In genomic region chr1:231625975-231626534, GRCh38 we compare ENCODE assay signal across 9 cellular contexts. TPM values are rescaled to one million over a fixed set of nuclear protein-coding genes. Genes with fewer than 3 reads are reported as not detected.
DNase-seq lines count a peak whose midpoint lies in the region; ATAC-seq, FAIRE-seq and TF ChIP-seq lines count a peak whose summit lies in the region.
"Had no signal": no experiment of that assay in that cellular context is flagged by ENCODE, and none has a peak within 500 bp of the region (broad histone marks: within the 10 kb centered on the region; RNA-seq: fewer than 3 reads in every experiment).

No MANE protein-coding gene starts in this region.

- H4K20me1 ChIP-seq in GM12878 (ENCODE audit: control insufficient read depth, insufficient read depth) = no peaks in the 10 kb centered on the region

- DNase-seq in A549 (ENCODE audit: low read depth in 1 of 2, low spot score in 1 of 2) = peak in 1 of 2 experiments; percentile 16
- DNase-seq in HFF-Myc (ENCODE audit: extremely low read depth, low read depth) = no peak
- DNase-seq in GM12878 (ENCODE audit: low read depth, low spot score) = no peak
- no peak for DNase-seq in Kasumi-1 (lab: John Stamatoyannopoulos, UW)
- DNase-seq in kidney tubule cell (ENCODE audit: low spot score) = no peak

- H3K9me3 ChIP-seq in A549 (no peaks in the 10 kb centered on the region), GM12878 (replicated peaks; ENCODE audit: control insufficient read depth, insufficient read depth, low read length) (no peaks in the 10 kb centered on the region), mononuclear cell (ENCODE audit: low read depth, low read length) (no peaks in the 10 kb centered on the region)

- no peak overlapping the region for H3K9ac ChIP-seq in GM12878 (ENCODE audit: control insufficient read depth, insufficient read depth, low read length)

- TF ChIP-seq CTCF in A549 (IDR thresholded peaks at IDR 0.05) (no peak), HFF-Myc (IDR thresholded peaks at IDR 0.05; ENCODE audit: low read depth, low read length, missing control alignments) (no peak), GM12878 (IDR thresholded peaks at IDR 0.05 in 2 of 3, conservative IDR thresholded peaks at IDR 0.05 in 1 of 3; ENCODE audit: control insufficient read depth in 2 of 3, extremely low read depth in 1 of 3, insufficient read depth in 1 of 3, low read depth in 3 of 3, low read length in 3 of 3) (no peak)

- TF ChIP-seq POLR2A in A549 (IDR thresholded peaks at IDR 0.05; ENCODE audit: low read length) (no peak), GM12878 (IDR thresholded peaks at IDR 0.05; ENCODE audit: low read depth, low read length) (no peak)

- peak overlapping the region; percentile 18; the same call in 1 of the 2 replicates for H2AFZ ChIP-seq in GM12878 (ENCODE audit: control insufficient read depth, low read depth, low read length)

- peaks cover 2 to 5% of the 10 kb centered on the region in 2 experiments; a peak in 3 of 4 replicates for H3K27me3 ChIP-seq in GM12878 (replicated peaks in 1 of 2; ENCODE audit: control insufficient read depth in 2 of 2, insufficient read depth in 2 of 2, low read length in 1 of 2)
- no peaks in the 10 kb centered on the region for H3K27me3 ChIP-seq in mononuclear cell (ENCODE audit: insufficient read depth, low read length)

- H3K4me1 ChIP-seq in A549 = peaks cover 22% of the 10 kb centered on the region; the same call in 2 of the 3 replicates
- peaks cover 6% of the 10 kb centered on the region; the same call in 1 of the 2 replicates for H3K4me1 ChIP-seq in GM12878 (ENCODE audit: control insufficient read depth, insufficient read depth, low read length)
- peaks cover 36% of the 10 kb centered on the region for H3K4me1 ChIP-seq in mononuclear cell (ENCODE audit: insufficient read depth, low read length)

- H3K27ac ChIP-seq in A549 = peak overlapping the region; percentile 73 to 88; a peak in 5 of 6 replicates
- H3K27ac ChIP-seq in GM12878 (ENCODE audit: control insufficient read depth, insufficient read depth) = no peak overlapping the region

- WGBS in A549 (ENCODE audit: missing lambda C conversion rate) = 23% methylated on average over 6 of the region's 7 CpGs
- WGBS in GM12878 (ENCODE audit: insufficient coverage, insufficient replicate concordance, low lambda C conversion rate, missing lambda C conversion rate) = 28% methylated on average over 6 of the region's 7 CpGs

- no peaks in the 10 kb centered on the region for H3K79me2 ChIP-seq in GM12878 (ENCODE audit: control insufficient read depth, insufficient read depth, low read length)

- SMC1A ChIA-PET in GM12878 (lab: Charles Lee; ENCODE audit: uncharacterized antibody, unreplicated experiment) = no interaction called here

- intact Hi-C loops in GM12878 (cut with micrococcal nuclease; ENCODE audit: unreplicated experiment) = no loop called here

- CTCF ChIA-PET in A549 (lab: Yijun Ruan, JAX) = interaction anchor here (0.6 to 1.2 kb wide), 3 partner anchors 9 to 1591 kb away, joined by 3 to 6 read pairs (median 4); no protein-coding TSS in a partner anchor
- CTCF ChIA-PET in GM12878 (lab: Yijun Ruan, JAX) = no interaction called here

- in situ Hi-C loops in GM12878 (cut with MboI) = no loop called here

- H3K4me2 ChIP-seq in A549 = peak overlapping the region; percentile 97
- peak overlapping the region; percentile 100; the same call in 1 of the 2 replicates for H3K4me2 ChIP-seq in GM12878 (ENCODE audit: control insufficient read depth, insufficient read depth)

- POLR2A ChIA-PET in A549 (lab: Yijun Ruan, JAX) = no interaction called here
- POLR2A ChIA-PET in GM12878 (lab: Charles Lee) = no interaction called here

- no peaks in the 10 kb centered on the region for H3K36me3 ChIP-seq in GM12878 (ENCODE audit: control insufficient read depth in 2 of 2, insufficient read depth in 2 of 2, low read length in 1 of 2)

- peak overlapping the region; percentile 87 for H3K4me3 ChIP-seq in A549
- peak overlapping the region; percentile 63 for H3K4me3 ChIP-seq in HFF-Myc (replicated peaks; ENCODE audit: low read depth, low read length)
- peak overlapping the region; percentile 77 for H3K4me3 ChIP-seq in GM12878
- peak overlapping the region; percentile 83 for H3K4me3 ChIP-seq in mononuclear cell (ENCODE audit: low read length)

- BruUV-seq in GM12878 (replicated peaks; lab: Mats Ljungman, UMichigan) = no TSS peak

- ATAC-seq in A549 = peak; percentile 22 to 24; a peak in 4 of 6 replicates
- no peak; the same call in 1 of the 3 replicates for ATAC-seq in GM12878
- no peak for ATAC-seq in HG02571 (IDR thresholded peaks at IDR 0.05; ENCODE audit: unreplicated experiment)
- ATAC-seq in HG03439 (IDR thresholded peaks at IDR 0.05; ENCODE audit: unreplicated experiment) = no peak

- RAD21 ChIA-PET in GM12878 (lab: Charles Lee; ENCODE audit: unreplicated experiment) = no interaction called here

- FAIRE-seq in A549 (lab: Jason Lieb, UNC) (no peak), GM12878 (lab: Jason Lieb, UNC) (no peak)
- FAIRE-seq: endometrium had no signal

- TF ChIP-seq EP300 in A549 (IDR thresholded peaks at IDR 0.05) (no peak), GM12878 (IDR thresholded peaks at IDR 0.05; ENCODE audit: borderline replicate concordance in 1 of 2, control insufficient read depth in 1 of 2, low read depth in 2 of 2, low read length in 2 of 2) (no peak)

- no peak for TF ChIP-seq RAD21 in A549 (conservative IDR thresholded peaks at IDR 0.05 in 1 of 2, IDR thresholded peaks at IDR 0.05 in 1 of 2)
- no peak for TF ChIP-seq RAD21 in GM12878 (IDR thresholded peaks at IDR 0.05; ENCODE audit: insufficient read depth, low read depth, low read length)

TF ChIP-seq in A549, 52 proteins besides CTCF, POLR2A, EP300 and RAD21:
- no peak for TF ChIP-seq MAFK (IDR thresholded peaks at IDR 0.05; ENCODE audit: partially characterized antibody)
- TF ChIP-seq MAX (IDR thresholded peaks at IDR 0.05) = peak; percentile 18; the same call in 1 of the 2 replicates

TF ChIP-seq in GM12878, 131 proteins besides CTCF, POLR2A, EP300 and RAD21:
- no peak for TF ChIP-seq SUZ12 (IDR thresholded peaks at IDR 0.05; ENCODE audit: unreplicated experiment)
- TF ChIP-seq SREBF1 (IDR thresholded peaks at IDR 0.05; ENCODE audit: low read length) = no peak
- no peak for TF ChIP-seq DPF2 (IDR thresholded peaks at IDR 0.05)
- TF ChIP-seq GATAD2B (conservative IDR thresholded peaks at IDR 0.05; ENCODE audit: low read depth) = no peak
- TF ChIP-seq GABPA (IDR thresholded peaks at IDR 0.05; ENCODE audit: low read depth) = no peak
- no peak for TF ChIP-seq IKZF1 (conservative IDR thresholded peaks at IDR 0.05)
- no peak for TF ChIP-seq SP1 (IDR thresholded peaks at IDR 0.05; ENCODE audit: low read depth, low read length)

RNA-seq across cellular contexts. Expression of gene DISC1, which starts 0.5 kb away (rescaled TPM):
- polyA plus RNA-seq in A549 (2011; rRNA removed) = 0.67 and 0.74 TPM in 2 replicates
- 0.12 and 0.27 TPM in 2 replicates for polyA plus RNA-seq in A549 (2012; cell fraction: cytosol; rRNA removed)
- polyA plus RNA-seq in A549 (2012; cell fraction: nucleus; rRNA removed) = 0.49 and 0.60 TPM in 2 replicates
- polyA plus RNA-seq in A549 (2017; fragmentation: RNase III; extraction: RNeasy Plus Mini Kit Qiagen cat#74134 plus additional on column Dnase treatment) = 0.31 to 0.50 TPM (median 0.39 TPM) in 3 replicates
- 1.7 and 1.8 TPM in 2 replicates for polyA minus RNA-seq in A549 (2011; rRNA and poly(A)+ RNA removed)
- total RNA-seq in GM12878 (2013; cell fraction: nucleolus; rRNA removed) = 0.19 and 0.95 TPM in 2 replicates
- total RNA-seq in GM12878 (2014; rRNA removed) = 0.34 and 0.38 TPM in 2 replicates
- total RNA-seq in GM12878 (2014; rRNA removed; fragmentation: Illumina TruSeq; extraction: Trizol) = 0.09 and 0.37 TPM in 2 replicates
- total RNA-seq in GM12878 (2021) = 0.61 and 0.72 TPM in 2 replicates
- 0.12 TPM for polyA plus RNA-seq in GM12878 (2011; ENCODE audit: low read depth)
- polyA plus RNA-seq in GM12878 (2011; rRNA removed) = 0.14 and 0.16 TPM in 2 replicates
- 0.09 and 0.12 TPM in 2 replicates for polyA plus RNA-seq in GM12878 (2011; cell fraction: cytosol; rRNA removed)
- polyA plus RNA-seq in GM12878 (2011; cell fraction: nucleus; rRNA removed) = 0.16 and 0.63 TPM in 2 replicates
- polyA plus RNA-seq in GM12878 (2012) = 0.08 and 0.20 TPM in 2 replicates
- polyA plus RNA-seq in GM12878 (2014; fragmentation: Illumina TruSeq; extraction: Trizol) = 0.08 and 0.16 TPM in 2 replicates
- under 1 TPM in 1 of 2 experiments, not detected in 1; 0.05 TPM for polyA plus RNA-seq in GM12878 (2014; fragmentation: Nextera tagmentation; extraction: Ambion mirVana)
- polyA plus RNA-seq in GM12878 (2014; rRNA removed) = 0.18 and 0.68 TPM in 2 replicates
- under 1 TPM; 0.19 TPM for polyA plus RNA-seq in GM12878 (2016; fragmentation: Nextera tagmentation; extraction: Ambion mirVana)
- 0.46 and 0.66 TPM in 2 replicates for polyA minus RNA-seq in GM12878 (2011; rRNA and poly(A)+ RNA removed)
- not detected in 2 replicates for polyA minus RNA-seq in GM12878 (2011; cell fraction: cytosol; rRNA and poly(A)+ RNA removed)
- 0.73 and 1.7 TPM in 2 replicates for polyA minus RNA-seq in GM12878 (2011; cell fraction: nucleus; rRNA and poly(A)+ RNA removed)
- 17.2 TPM for total RNA-seq in mononuclear cell

Comparison
In these comparisons a context has a peak if more than half of its experiments do, and no peak if none do; other contexts are left out.
1. ATAC-seq: peak in A549 (2 of 2); none in GM12878 (single experiment), HG02571 (single experiment) and HG03439 (single experiment).
2. Of the 24 proteins assayed by ChIP-seq in both GM12878 and A549: peak only in GM12878: none; only in A549: MAX; in both: none; in neither: 23.
3. Peak in every context shown above with its lines, with median percentiles within 50 percentile points of each other: H3K4me3 ChIP-seq.